8 cellular contexts compared by ENCODE assay signal in the genomic region with DNA sequence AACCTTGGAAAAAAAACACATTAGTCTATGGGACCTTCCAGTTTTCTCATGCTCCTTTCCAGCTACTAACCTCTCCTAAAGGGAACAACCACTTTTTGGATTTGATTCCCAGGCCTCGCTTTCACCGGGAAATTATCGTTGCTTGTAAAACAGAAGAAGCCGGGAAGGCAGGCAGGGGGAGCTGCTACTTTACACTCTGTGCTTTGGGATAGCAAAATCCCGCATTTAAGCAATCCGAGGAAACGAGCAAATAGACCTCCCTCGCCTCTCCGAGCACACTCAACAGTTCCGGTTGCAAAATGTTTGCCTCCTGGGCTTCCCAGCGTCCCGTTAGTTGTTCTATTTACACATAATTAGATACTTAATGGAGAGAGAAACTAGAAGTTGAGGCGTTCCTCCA. TPM values are rescaled to one million over a fixed set of nuclear protein-coding genes. Genes with fewer than 3 reads are reported as not detected.
DNase-seq lines count a peak whose midpoint lies in the region; ATAC-seq, FAIRE-seq and TF ChIP-seq lines count a peak whose summit lies in the region.

No MANE protein-coding gene starts in this region.

- DNase-seq in A549 (ENCODE audit: low read depth in 1 of 2, low spot score in 1 of 2) (peak; percentile 49 to 75), GM03348 (ENCODE audit: low spot score) (peak; percentile 76), SJCRH30 (no peak), endothelial cell (ENCODE audit: low spot score) (peak; percentile 30), mesothelial cell of epicardium (ENCODE audit: low spot score in 2 of 2, unreplicated experiment in 2 of 2) (no peak), tibial nerve (ENCODE audit: low spot score in 2 of 2) (peak in 1 of 2 donors; percentile 72)

- ATAC-seq in A549 (peak; percentile 70 to 77), GM21576 (IDR thresholded peaks at IDR 0.05; ENCODE audit: unreplicated experiment) (no peak), GM19328 (IDR thresholded peaks at IDR 0.05; ENCODE audit: unreplicated experiment) (no peak)

- POLR2A ChIA-PET in A549 (lab: Yijun Ruan, JAX): interaction anchor here (0.7 to 0.8 kb wide), 2 partner anchors 97 to 286 kb away, joined by 3 to 4 read pairs; a partner anchor contains a TSS

- H3K4me3 ChIP-seq in A549 (peak overlapping the region; percentile 76), SJCRH30 (peak overlapping the region; percentile 14), tibial nerve (peak overlapping the region; percentile 54 to 71 (median 58))

- peaks cover 5% of the 10 kb centered on the region for H3K4me1 Mint-ChIP-seq in endothelial cell (ENCODE audit: unreplicated experiment)
- peaks cover 11% of the 10 kb centered on the region for H3K4me1 Mint-ChIP-seq in mesothelial cell of epicardium

- H3K4me2 ChIP-seq in A549: peak overlapping the region; percentile 92

- no peaks in the 10 kb centered on the region for H3K36me3 Mint-ChIP-seq in endothelial cell (ENCODE audit: low read depth, unreplicated experiment)
- H3K36me3 Mint-ChIP-seq in mesothelial cell of epicardium: no peaks in the 10 kb centered on the region

- no peak for FAIRE-seq in A549 (lab: Jason Lieb, UNC)

- H3K27me3 ChIP-seq in SJCRH30: no peaks in the 10 kb centered on the region; the same call in 1 of the 2 replicates
- H3K27me3 ChIP-seq in tibial nerve: no peaks in the 10 kb centered on the region

- TF ChIP-seq CTCF in A549 (IDR thresholded peaks at IDR 0.05) (peak; percentile 40), endothelial cell (IDR thresholded peaks at IDR 0.05; ENCODE audit: unreplicated experiment) (no peak), mesothelial cell of epicardium (IDR thresholded peaks at IDR 0.05; ENCODE audit: unreplicated experiment) (no peak), tibial nerve (IDR thresholded peaks at IDR 0.05) (peak in 2 of 5 experiments; percentile 33 to 51)

- H3K9me3 Mint-ChIP-seq in endothelial cell (ENCODE audit: unreplicated experiment) (no peaks in the 10 kb centered on the region), mesothelial cell of epicardium (no peaks in the 10 kb centered on the region)

- TF ChIP-seq POLR2A in A549 (IDR thresholded peaks at IDR 0.05; ENCODE audit: low read length) (no peak), tibial nerve (IDR thresholded peaks at IDR 0.05) (no peak)

- H3K36me3 ChIP-seq in SJCRH30 (no peaks in the 10 kb centered on the region), tibial nerve (no peaks in the 10 kb centered on the region)

- H3K4me3 Mint-ChIP-seq in endothelial cell (ENCODE audit: unreplicated experiment) (peak overlapping the region; percentile 83), mesothelial cell of epicardium (peak overlapping the region; percentile 67)

- CTCF ChIA-PET in A549 (lab: Yijun Ruan, JAX): interaction anchor here (1.1 to 1.5 kb wide), 5 partner anchors 10 to 287 kb away, joined by 3 to 7 read pairs (median 4); no protein-coding TSS in a partner anchor

- TF ChIP-seq RAD21 in A549 (conservative IDR thresholded peaks at IDR 0.05 in 1 of 2, IDR thresholded peaks at IDR 0.05 in 1 of 2): peak; percentile 20 to 38; a peak in 4 of 5 replicates

- H3K9me3 ChIP-seq in A549 (no peaks in the 10 kb centered on the region), SJCRH30 (replicated peaks) (no peaks in the 10 kb centered on the region), tibial nerve (no peaks in the 10 kb centered on the region)

- 1% methylated on average over 13 of the region's 13 CpGs for WGBS in A549 (ENCODE audit: missing lambda C conversion rate)
- 0 to 1% methylated on average over 13 of the region's 13 CpGs for WGBS in tibial nerve, 2 donors

- TF ChIP-seq EP300 in A549 (IDR thresholded peaks at IDR 0.05): no peak
- peak in 1 of 2 donors; percentile 19 for TF ChIP-seq EP300 in tibial nerve (IDR thresholded peaks at IDR 0.05)

- H3K27me3 Mint-ChIP-seq in endothelial cell (ENCODE audit: unreplicated experiment) (peaks cover 9% of the 10 kb centered on the region), mesothelial cell of epicardium (ENCODE audit: low read depth) (peaks cover 90% of the 10 kb centered on the region)

- peak overlapping the region; percentile 87 to 92 for H3K27ac ChIP-seq in A549
- no peak overlapping the region for H3K27ac ChIP-seq in SJCRH30
- peak overlapping the region in 1 of 4 donors; percentile 72 for H3K27ac ChIP-seq in tibial nerve

- H3K27ac Mint-ChIP-seq in endothelial cell (ENCODE audit: unreplicated experiment) (no peak overlapping the region), mesothelial cell of epicardium (no peak overlapping the region)

- H3K4me1 ChIP-seq in A549 (peaks cover 18% of the 10 kb centered on the region), SJCRH30 (no peaks in the 10 kb centered on the region), tibial nerve (peaks cover 0 to 21% (median 3%) of the 10 kb centered on the region in 4 donors)

TF ChIP-seq in A549, 52 proteins besides CTCF, POLR2A, EP300 and RAD21:
- TF ChIP-seq CEBPB (IDR thresholded peaks at IDR 0.05) (peak in 1 of 2 experiments; percentile 61; a peak in 2 of 4 replicates), HOXB13 (CRISPR knock-in tag; IDR thresholded peaks at IDR 0.05; ENCODE audit: low read depth) (no peak), SMC3 (IDR thresholded peaks at IDR 0.05) (peak; percentile 21; the same call in 1 of the 3 replicates), MAFK (IDR thresholded peaks at IDR 0.05; ENCODE audit: partially characterized antibody) (no peak)
- TF ChIP-seq, protein P1, sequence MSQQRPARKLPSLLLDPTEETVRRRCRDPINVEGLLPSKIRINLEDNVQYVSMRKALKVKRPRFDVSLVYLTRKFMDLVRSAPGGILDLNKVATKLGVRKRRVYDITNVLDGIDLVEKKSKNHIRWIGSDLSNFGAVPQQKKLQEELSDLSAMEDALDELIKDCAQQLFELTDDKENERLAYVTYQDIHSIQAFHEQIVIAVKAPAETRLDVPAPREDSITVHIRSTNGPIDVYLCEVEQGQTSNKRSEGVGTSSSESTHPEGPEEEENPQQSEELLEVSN (IDR thresholded peaks at IDR 0.05; ENCODE audit: borderline replicate concordance, low read depth): no peak

RNA-seq across cellular contexts. Expression of a gene that starts 1.2 kb away (rescaled TPM):
- polyA plus RNA-seq in A549 (2011; rRNA removed) (12.2 and 12.4 TPM in 2 replicates), A549 (2017; fragmentation: RNase III; extraction: RNeasy Plus Mini Kit Qiagen cat#74134 plus additional on column Dnase treatment) (7.8 to 9.1 TPM (median 8.2 TPM) in 3 replicates)
- polyA plus RNA-seq in A549 (2012; cell fraction: cytosol; rRNA removed): 3.4 and 3.6 TPM in 2 replicates
- polyA plus RNA-seq in A549 (2012; cell fraction: nucleus; rRNA removed): 4.9 and 9.0 TPM in 2 replicates
- polyA minus RNA-seq in A549 (2011; rRNA and poly(A)+ RNA removed): 8.2 and 8.6 TPM in 2 replicates
- total RNA-seq in SJCRH30 (2014; rRNA removed; shearing (Covaris generic)): 0.03 and 0.06 TPM in 2 replicates
- total RNA-seq in endothelial cell (ENCODE audit: unreplicated experiment) (0.15 TPM), mesothelial cell of epicardium (0.20 to 0.22 TPM in 2 of 3 replicates, not detected in the other), tibial nerve (10 to 100 TPM in 1 of 4 donors, 1 to 10 TPM in 3; 3.0 to 12.1 (median 6.7) TPM)

Comparison
In these comparisons a context has a peak if more than half of its experiments do, and no peak if none do; other contexts are left out.
1. ATAC-seq: peak in A549 (2 of 2); none in GM21576 (single experiment) and GM19328 (single experiment).
2. DNase-seq: peak in A549 (2 of 2), GM03348 (single experiment) and endothelial cell (single experiment); none in SJCRH30 (0 of 2) and mesothelial cell of epicardium (0 of 2).
3. H3K4me3 ChIP-seq: peak in every context shown above with its lines; median percentile 76 in A549; 58 in tibial nerve; 14 in SJCRH30.